14 cellular contexts compared by ENCODE assay signal in the genomic region with DNA sequence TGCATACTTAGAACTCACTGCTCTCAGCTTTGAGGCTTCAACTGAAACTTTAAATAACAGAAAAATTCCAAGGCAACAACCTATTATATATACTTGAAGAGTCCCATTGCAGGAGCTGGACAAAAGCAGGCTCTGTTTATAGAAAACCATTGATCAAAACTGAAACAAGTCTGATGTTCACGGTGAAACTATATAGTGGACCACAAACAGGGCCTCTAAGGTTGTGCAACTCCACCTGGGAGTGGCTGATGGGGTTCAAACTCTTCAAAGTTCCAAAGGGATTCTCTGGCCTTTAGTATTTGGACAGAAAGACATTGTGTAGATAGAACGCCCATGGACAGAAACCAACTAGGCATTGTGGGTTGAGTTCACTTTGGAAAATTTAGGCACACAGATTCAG.
"Had no signal": no experiment of that assay in that cellular context is flagged by ENCODE, and none has a peak within 500 bp of the region (broad histone marks: within the 10 kb centered on the region; RNA-seq: fewer than 3 reads in every experiment).

No MANE protein-coding gene starts in this region.

- H3K4me3 ChIP-seq: esophagus muscularis mucosa, neural progenitor cell, pancreas, thoracic aorta had no signal

- DNase-seq: activated CD4-positive, alpha-beta T cell treated with anti-CD3 and anti-CD28 coated beads for 48 hours; activated CD8-positive, alpha-beta memory T cell treated with anti-CD3 and anti-CD28 coated beads for 24 hours; activated naive CD4-positive, alpha-beta T cell treated with anti-CD3 and anti-CD28 coated beads for 36 hours; activated T-cell treated with anti-CD3 and anti-CD28 coated beads for 4 hours; hypothalamus; kidney glomerular epithelial cell; pancreas; stimulated activated CD4-positive, alpha-beta T cell treated with anti-CD3 and anti-CD28 coated beads, Interleukin-4, amount 100 ng/mL, for 24 hours; stimulated activated naive CD8-positive, alpha-beta T cell treated with anti-CD3 and anti-CD28 coated beads, Interleukin-15, amount 100 ng/mL, for 72 hours; WERI-Rb-1 had no signal

- ATAC-seq: activated T-helper 17 cell treated with anti-CD3 and anti-CD28 coated beads, Interleukin-2, amount 50 U/mL, for 72 hours; pancreas; stimulated activated naive CD8-positive, alpha-beta T cell treated with anti-CD3 and anti-CD28 coated beads, Interleukin-15, amount 100 ng/mL, for 72 hours had no signal

- H3K9me3 ChIP-seq: esophagus muscularis mucosa, pancreas, thoracic aorta had no signal

- H3K27ac ChIP-seq: esophagus muscularis mucosa, neural progenitor cell, pancreas, thoracic aorta, WERI-Rb-1 had no signal

- H3K36me3 ChIP-seq: esophagus muscularis mucosa, neural progenitor cell, pancreas, thoracic aorta, WERI-Rb-1 had no signal

- H3K27me3 ChIP-seq: esophagus muscularis mucosa, neural progenitor cell, pancreas had no signal

- H3K4me1 ChIP-seq: esophagus muscularis mucosa, neural progenitor cell, pancreas had no signal
